In the genomic region with DNA sequence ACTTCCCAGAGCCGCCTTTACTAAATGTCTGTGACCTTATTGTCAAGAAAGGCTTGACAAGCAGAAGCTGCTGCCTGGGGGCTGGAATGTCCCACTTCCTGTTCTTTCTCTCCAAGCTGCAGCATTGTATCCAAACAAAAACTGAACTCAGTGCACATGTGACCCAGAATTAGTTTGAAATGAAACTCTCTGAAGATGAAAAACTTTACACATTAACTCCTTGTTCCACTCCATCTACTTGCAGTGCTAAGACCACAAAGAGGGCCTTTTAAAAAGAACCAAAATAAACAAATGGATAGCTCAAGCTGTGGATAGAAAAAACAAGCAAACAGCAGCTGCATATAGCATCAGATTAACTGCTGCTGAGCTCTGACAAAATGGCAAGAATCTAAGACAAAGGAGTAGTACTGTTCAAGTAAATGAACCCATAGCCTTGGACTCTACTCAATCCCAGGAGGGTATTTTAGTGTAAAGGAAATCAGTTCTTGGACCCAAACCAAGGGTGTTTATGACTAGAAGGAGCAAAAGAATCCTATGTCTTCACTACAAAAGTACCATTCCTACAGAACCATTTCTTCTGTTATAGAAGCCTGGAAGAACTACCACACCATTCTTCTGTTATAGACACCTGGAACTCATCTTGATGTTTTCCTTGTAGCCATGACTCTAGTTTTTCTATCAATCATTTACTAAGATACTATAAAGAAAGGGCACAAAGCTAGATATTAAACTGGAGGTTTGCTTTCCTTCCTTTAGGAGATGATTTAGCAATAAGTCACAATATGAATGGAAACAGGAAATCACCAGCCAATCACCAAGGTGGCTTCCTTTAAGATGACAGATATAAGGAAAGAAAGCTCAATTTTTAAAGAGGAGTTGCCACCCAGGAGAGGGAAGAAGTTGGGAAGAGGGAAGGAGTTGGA, we compare ENCODE assay signal across 7 cellular contexts.
DNase-seq lines count a peak whose midpoint lies in the region; ATAC-seq and TF ChIP-seq lines count a peak whose summit lies in the region.

No MANE protein-coding gene starts in this region.

- TF ChIP-seq CTCF in astrocyte of the cerebellum (IDR thresholded peaks at IDR 0.05; ENCODE audit: low read depth, low read length, missing control alignments): no peak
- no peak for TF ChIP-seq CTCF in osteocyte (IDR thresholded peaks at IDR 0.05)

- H3K4me3 ChIP-seq in astrocyte of the cerebellum (ENCODE audit: low read depth, low read length): no peak overlapping the region

- no peaks in the 10 kb centered on the region for H3K9me3 Mint-ChIP-seq in osteocyte (ENCODE audit: unreplicated experiment)

- no peaks in the 10 kb centered on the region for H3K36me3 Mint-ChIP-seq in osteocyte (ENCODE audit: unreplicated experiment)

- H3K27me3 Mint-ChIP-seq in osteocyte (ENCODE audit: unreplicated experiment): no peaks in the 10 kb centered on the region

- DNase-seq in astrocyte of the cerebellum (ENCODE audit: low read depth) (peak; percentile 55), osteocyte (ENCODE audit: extremely low spot score, unreplicated experiment) (no peak), NCI-H774 (lab: John Stamatoyannopoulos, UW) (no peak), SK-N-DZ (ENCODE audit: low spot score) (no peak)
- no peak for DNase-seq in activated CD4-positive, CD25-positive, alpha-beta regulatory T cell (lab: John Stamatoyannopoulos, UW)

- in situ Hi-C loops in astrocyte of the cerebellum (cut with HindIII; ENCODE audit: low sequenced_read_pairs): no loop called here

- H3K4me3 Mint-ChIP-seq in osteocyte (ENCODE audit: unreplicated experiment): no peak overlapping the region

- H3K27ac Mint-ChIP-seq in osteocyte (ENCODE audit: unreplicated experiment): peak overlapping the region; percentile 93

- H3K4me1 Mint-ChIP-seq in osteocyte (ENCODE audit: unreplicated experiment): peaks cover 77% of the 10 kb centered on the region

- ATAC-seq in GM19397 (IDR thresholded peaks at IDR 0.05; ENCODE audit: unreplicated experiment) (peak; percentile 65), HG03064 (IDR thresholded peaks at IDR 0.05; ENCODE audit: low read depth, unreplicated experiment) (peak; percentile 77)
